1 cellular context compared by ENCODE assay signal in the genomic region with DNA sequence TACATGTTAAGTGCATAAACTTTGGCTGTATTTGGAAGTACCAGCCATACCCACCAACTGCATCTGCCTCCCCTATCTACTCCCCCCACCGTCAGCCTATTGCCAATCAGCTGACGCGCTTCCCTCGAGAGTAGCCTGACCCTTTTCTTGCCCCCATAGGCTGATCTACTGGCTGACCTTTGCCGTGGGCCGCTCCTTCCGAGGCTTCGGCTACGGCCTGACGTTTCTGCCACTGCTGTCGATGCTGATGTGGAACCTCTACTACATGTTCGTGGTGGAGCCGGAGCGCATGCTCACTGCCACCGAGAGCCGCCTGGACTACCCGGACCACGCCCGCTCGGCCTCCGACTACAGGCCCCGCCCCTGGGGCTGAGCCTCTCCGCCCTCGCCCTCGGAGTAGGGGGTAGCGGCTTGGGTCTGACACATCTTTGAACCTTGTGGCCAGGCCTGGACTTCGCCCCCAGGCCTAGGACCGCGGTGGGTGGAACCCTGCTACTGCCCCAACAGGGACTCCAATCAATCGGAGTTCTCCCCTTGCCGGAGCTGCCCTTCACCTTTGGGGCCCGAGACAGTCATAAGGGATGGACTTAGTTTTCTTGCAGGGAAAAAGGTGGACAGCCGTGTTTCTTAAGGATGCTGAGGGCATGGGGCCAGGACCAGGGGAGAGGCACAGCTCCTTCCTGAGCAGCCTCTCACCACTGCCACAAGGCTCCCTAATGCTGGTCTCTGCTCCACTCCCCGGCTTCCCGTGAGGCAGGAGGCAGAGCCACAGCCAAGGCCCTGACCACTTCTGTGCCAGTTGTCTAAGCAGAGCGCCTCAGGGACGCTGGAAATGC.
TF ChIP-seq lines count a peak whose summit lies in the region.

No MANE protein-coding gene starts in this region.

TF ChIP-seq in HepG2, 621 proteins besides CTCF, POLR2A, EP300 and RAD21 (continued from another document and continues in another):
- TF ChIP-seq, protein P1, sequence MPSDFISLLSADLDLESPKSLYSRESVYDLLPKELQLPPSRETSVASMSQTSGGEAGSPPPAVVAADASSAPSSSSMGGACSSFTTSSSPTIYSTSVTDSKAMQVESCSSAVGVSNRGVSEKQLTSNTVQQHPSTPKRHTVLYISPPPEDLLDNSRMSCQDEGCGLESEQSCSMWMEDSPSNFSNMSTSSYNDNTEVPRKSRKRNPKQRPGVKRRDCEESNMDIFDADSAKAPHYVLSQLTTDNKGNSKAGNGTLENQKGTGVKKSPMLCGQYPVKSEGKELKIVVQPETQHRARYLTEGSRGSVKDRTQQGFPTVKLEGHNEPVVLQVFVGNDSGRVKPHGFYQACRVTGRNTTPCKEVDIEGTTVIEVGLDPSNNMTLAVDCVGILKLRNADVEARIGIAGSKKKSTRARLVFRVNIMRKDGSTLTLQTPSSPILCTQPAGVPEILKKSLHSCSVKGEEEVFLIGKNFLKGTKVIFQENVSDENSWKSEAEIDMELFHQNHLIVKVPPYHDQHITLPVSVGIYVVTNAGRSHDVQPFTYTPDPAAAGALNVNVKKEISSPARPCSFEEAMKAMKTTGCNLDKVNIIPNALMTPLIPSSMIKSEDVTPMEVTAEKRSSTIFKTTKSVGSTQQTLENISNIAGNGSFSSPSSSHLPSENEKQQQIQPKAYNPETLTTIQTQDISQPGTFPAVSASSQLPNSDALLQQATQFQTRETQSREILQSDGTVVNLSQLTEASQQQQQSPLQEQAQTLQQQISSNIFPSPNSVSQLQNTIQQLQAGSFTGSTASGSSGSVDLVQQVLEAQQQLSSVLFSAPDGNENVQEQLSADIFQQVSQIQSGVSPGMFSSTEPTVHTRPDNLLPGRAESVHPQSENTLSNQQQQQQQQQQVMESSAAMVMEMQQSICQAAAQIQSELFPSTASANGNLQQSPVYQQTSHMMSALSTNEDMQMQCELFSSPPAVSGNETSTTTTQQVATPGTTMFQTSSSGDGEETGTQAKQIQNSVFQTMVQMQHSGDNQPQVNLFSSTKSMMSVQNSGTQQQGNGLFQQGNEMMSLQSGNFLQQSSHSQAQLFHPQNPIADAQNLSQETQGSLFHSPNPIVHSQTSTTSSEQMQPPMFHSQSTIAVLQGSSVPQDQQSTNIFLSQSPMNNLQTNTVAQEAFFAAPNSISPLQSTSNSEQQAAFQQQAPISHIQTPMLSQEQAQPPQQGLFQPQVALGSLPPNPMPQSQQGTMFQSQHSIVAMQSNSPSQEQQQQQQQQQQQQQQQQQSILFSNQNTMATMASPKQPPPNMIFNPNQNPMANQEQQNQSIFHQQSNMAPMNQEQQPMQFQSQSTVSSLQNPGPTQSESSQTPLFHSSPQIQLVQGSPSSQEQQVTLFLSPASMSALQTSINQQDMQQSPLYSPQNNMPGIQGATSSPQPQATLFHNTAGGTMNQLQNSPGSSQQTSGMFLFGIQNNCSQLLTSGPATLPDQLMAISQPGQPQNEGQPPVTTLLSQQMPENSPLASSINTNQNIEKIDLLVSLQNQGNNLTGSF (CRISPR knock-in tag; IDR thresholded peaks at IDR 0.05), result no peak
- TF ChIP-seq SRSF4 (IDR thresholded peaks at IDR 0.05; ENCODE audit: low read depth, low read length, poor library complexity, severe bottlenecking) (no peak), ZNF350 (CRISPR knock-in tag; IDR thresholded peaks at IDR 0.05; ENCODE audit: borderline replicate concordance, low read depth) (peak; percentile 93), MBNL3 (CRISPR knock-in tag; conservative IDR thresholded peaks at IDR 0.05) (no peak), ZNF761 (CRISPR knock-in tag; conservative IDR thresholded peaks at IDR 0.05) (no peak), MYNN (CRISPR knock-in tag; IDR thresholded peaks at IDR 0.05; ENCODE audit: low read depth) (no peak), HNRNPLL (IDR thresholded peaks at IDR 0.05; ENCODE audit: low read depth, low read length, poor library complexity, severe bottlenecking) (peak; percentile 56), JDP2 (CRISPR knock-in tag; IDR thresholded peaks at IDR 0.05; ENCODE audit: borderline replicate concordance) (no peak), ZNF569 (CRISPR knock-in tag; IDR thresholded peaks at IDR 0.05; ENCODE audit: borderline replicate concordance) (no peak), MIER3 (CRISPR knock-in tag; IDR thresholded peaks at IDR 0.05; ENCODE audit: borderline replicate concordance) (peak; percentile 45; the same call in 1 of the 2 replicates), SOX6 (IDR thresholded peaks at IDR 0.05) (no peak), SOX6 (CRISPR knock-in tag; IDR thresholded peaks at IDR 0.05) (peak; percentile 82), SYNCRIP (IDR thresholded peaks at IDR 0.05; ENCODE audit: insufficient read depth, low read depth, low read length) (no peak), SP1 (IDR thresholded peaks at IDR 0.05) (no peak), SP1 (CRISPR knock-in tag; IDR thresholded peaks at IDR 0.05) (no peak), ZNF83 (CRISPR knock-in tag; IDR thresholded peaks at IDR 0.05; ENCODE audit: borderline replicate concordance) (no peak; the same call in 1 of the 2 replicates), ZBTB20 (CRISPR knock-in tag; IDR thresholded peaks at IDR 0.05; ENCODE audit: borderline replicate concordance, low read depth) (peak; percentile 62), HNRNPL (IDR thresholded peaks at IDR 0.05; ENCODE audit: low read depth, low read length) (peak; percentile 72; the same call in 1 of the 2 replicates), ZSCAN12 (CRISPR knock-in tag; IDR thresholded peaks at IDR 0.05) (no peak), NRL (CRISPR knock-in tag; IDR thresholded peaks at IDR 0.05; ENCODE audit: borderline replicate concordance) (peak; percentile 61; the same call in 1 of the 2 replicates), ZBTB1 (CRISPR knock-in tag; IDR thresholded peaks at IDR 0.05; ENCODE audit: borderline replicate concordance) (no peak), ZNF75D (CRISPR knock-in tag; IDR thresholded peaks at IDR 0.05; ENCODE audit: borderline replicate concordance) (no peak), ZNF329 (CRISPR knock-in tag; IDR thresholded peaks at IDR 0.05; ENCODE audit: low read depth) (no peak), ZNF552 (CRISPR knock-in tag; IDR thresholded peaks at IDR 0.05; ENCODE audit: borderline replicate concordance) (no peak), MIER2 (CRISPR knock-in tag; IDR thresholded peaks at IDR 0.05) (0 out of 2 replicates have a peak, but pooled peaks have one; percentile 26), SMC3 (IDR thresholded peaks at IDR 0.05; ENCODE audit: low read length) (no peak), ZNF550 (CRISPR knock-in tag; IDR thresholded peaks at IDR 0.05; ENCODE audit: borderline replicate concordance) (no peak), MXD4 (CRISPR knock-in tag; IDR thresholded peaks at IDR 0.05) (peak; percentile 40; the same call in 1 of the 2 replicates), RARG (CRISPR knock-in tag; IDR thresholded peaks at IDR 0.05; ENCODE audit: low read depth) (no peak), ZNF670 (CRISPR knock-in tag; IDR thresholded peaks at IDR 0.05; ENCODE audit: borderline replicate concordance) (no peak; the same call in 1 of the 2 replicates), ZNF605 (CRISPR knock-in tag; IDR thresholded peaks at IDR 0.05) (peak; percentile 78; the same call in 1 of the 2 replicates), FOXO1 (CRISPR knock-in tag; IDR thresholded peaks at IDR 0.05) (no peak; the same call in 1 of the 2 replicates), IKZF4 (CRISPR knock-in tag; IDR thresholded peaks at IDR 0.05; ENCODE audit: borderline replicate concordance, low read depth, not compliant biosample characterization) (peak; percentile 60), ARHGAP35 (CRISPR knock-in tag; IDR thresholded peaks at IDR 0.05; ENCODE audit: borderline replicate concordance) (no peak)
- TF ChIP-seq, protein P2, sequence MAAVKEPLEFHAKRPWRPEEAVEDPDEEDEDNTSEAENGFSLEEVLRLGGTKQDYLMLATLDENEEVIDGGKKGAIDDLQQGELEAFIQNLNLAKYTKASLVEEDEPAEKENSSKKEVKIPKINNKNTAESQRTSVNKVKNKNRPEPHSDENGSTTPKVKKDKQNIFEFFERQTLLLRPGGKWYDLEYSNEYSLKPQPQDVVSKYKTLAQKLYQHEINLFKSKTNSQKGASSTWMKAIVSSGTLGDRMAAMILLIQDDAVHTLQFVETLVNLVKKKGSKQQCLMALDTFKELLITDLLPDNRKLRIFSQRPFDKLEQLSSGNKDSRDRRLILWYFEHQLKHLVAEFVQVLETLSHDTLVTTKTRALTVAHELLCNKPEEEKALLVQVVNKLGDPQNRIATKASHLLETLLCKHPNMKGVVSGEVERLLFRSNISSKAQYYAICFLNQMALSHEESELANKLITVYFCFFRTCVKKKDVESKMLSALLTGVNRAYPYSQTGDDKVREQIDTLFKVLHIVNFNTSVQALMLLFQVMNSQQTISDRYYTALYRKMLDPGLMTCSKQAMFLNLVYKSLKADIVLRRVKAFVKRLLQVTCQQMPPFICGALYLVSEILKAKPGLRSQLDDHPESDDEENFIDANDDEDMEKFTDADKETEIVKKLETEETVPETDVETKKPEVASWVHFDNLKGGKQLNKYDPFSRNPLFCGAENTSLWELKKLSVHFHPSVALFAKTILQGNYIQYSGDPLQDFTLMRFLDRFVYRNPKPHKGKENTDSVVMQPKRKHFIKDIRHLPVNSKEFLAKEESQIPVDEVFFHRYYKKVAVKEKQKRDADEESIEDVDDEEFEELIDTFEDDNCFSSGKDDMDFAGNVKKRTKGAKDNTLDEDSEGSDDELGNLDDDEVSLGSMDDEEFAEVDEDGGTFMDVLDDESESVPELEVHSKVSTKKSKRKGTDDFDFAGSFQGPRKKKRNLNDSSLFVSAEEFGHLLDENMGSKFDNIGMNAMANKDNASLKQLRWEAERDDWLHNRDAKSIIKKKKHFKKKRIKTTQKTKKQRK (IDR thresholded peaks at IDR 0.05; ENCODE audit: low read length), result no peak
- TF ChIP-seq, protein P3, sequence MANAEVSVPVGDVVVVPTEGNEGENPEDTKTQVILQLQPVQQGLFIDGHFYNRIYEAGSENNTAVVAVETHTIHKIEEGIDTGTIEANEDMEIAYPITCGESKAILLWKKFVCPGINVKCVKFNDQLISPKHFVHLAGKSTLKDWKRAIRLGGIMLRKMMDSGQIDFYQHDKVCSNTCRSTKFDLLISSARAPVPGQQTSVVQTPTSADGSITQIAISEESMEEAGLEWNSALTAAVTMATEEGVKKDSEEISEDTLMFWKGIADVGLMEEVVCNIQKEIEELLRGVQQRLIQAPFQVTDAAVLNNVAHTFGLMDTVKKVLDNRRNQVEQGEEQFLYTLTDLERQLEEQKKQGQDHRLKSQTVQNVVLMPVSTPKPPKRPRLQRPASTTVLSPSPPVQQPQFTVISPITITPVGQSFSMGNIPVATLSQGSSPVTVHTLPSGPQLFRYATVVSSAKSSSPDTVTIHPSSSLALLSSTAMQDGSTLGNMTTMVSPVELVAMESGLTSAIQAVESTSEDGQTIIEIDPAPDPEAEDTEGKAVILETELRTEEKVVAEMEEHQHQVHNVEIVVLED (CRISPR knock-in tag; IDR thresholded peaks at IDR 0.05; ENCODE audit: borderline replicate concordance), result peak; percentile 58; the same call in 1 of the 2 replicates
- TF ChIP-seq, protein P4, sequence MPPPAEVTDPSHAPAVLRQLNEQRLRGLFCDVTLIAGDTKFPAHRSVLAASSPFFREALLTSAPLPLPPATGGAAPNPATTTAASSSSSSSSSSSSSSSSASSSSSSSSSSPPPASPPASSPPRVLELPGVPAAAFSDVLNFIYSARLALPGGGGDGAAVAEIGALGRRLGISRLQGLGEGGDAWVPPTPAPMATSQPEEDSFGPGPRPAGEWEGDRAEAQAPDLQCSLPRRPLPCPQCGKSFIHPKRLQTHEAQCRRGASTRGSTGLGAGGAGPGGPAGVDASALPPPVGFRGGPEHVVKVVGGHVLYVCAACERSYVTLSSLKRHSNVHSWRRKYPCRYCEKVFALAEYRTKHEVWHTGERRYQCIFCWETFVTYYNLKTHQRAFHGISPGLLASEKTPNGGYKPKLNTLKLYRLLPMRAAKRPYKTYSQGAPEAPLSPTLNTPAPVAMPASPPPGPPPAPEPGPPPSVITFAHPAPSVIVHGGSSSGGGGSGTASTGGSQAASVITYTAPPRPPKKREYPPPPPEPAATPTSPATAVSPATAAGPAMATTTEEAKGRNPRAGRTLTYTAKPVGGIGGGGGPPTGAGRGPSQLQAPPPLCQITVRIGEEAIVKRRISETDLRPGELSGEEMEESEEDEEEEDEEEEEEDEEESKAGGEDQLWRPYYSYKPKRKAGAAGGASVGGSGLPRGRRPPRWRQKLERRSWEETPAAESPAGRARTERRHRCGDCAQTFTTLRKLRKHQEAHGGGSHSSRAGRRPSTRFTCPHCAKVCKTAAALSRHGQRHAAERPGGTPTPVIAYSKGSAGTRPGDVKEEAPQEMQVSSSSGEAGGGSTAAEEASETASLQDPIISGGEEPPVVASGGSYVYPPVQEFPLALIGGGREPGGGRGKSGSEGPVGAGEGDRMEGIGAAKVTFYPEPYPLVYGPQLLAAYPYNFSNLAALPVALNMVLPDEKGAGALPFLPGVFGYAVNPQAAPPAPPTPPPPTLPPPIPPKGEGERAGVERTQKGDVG (CRISPR knock-in tag; IDR thresholded peaks at IDR 0.05; ENCODE audit: borderline replicate concordance), result peak; percentile 74; the same call in 1 of the 2 replicates
- TF ChIP-seq, protein P5, sequence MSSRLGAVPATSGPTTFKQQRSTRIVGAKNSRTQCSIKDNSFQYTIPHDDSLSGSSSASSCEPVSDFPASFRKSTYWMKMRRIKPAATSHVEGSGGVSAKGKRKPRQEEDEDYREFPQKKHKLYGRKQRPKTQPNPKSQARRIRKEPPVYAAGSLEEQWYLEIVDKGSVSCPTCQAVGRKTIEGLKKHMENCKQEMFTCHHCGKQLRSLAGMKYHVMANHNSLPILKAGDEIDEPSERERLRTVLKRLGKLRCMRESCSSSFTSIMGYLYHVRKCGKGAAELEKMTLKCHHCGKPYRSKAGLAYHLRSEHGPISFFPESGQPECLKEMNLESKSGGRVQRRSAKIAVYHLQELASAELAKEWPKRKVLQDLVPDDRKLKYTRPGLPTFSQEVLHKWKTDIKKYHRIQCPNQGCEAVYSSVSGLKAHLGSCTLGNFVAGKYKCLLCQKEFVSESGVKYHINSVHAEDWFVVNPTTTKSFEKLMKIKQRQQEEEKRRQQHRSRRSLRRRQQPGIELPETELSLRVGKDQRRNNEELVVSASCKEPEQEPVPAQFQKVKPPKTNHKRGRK (CRISPR knock-in tag; IDR thresholded peaks at IDR 0.05), result no peak
- TF ChIP-seq, protein P6, sequence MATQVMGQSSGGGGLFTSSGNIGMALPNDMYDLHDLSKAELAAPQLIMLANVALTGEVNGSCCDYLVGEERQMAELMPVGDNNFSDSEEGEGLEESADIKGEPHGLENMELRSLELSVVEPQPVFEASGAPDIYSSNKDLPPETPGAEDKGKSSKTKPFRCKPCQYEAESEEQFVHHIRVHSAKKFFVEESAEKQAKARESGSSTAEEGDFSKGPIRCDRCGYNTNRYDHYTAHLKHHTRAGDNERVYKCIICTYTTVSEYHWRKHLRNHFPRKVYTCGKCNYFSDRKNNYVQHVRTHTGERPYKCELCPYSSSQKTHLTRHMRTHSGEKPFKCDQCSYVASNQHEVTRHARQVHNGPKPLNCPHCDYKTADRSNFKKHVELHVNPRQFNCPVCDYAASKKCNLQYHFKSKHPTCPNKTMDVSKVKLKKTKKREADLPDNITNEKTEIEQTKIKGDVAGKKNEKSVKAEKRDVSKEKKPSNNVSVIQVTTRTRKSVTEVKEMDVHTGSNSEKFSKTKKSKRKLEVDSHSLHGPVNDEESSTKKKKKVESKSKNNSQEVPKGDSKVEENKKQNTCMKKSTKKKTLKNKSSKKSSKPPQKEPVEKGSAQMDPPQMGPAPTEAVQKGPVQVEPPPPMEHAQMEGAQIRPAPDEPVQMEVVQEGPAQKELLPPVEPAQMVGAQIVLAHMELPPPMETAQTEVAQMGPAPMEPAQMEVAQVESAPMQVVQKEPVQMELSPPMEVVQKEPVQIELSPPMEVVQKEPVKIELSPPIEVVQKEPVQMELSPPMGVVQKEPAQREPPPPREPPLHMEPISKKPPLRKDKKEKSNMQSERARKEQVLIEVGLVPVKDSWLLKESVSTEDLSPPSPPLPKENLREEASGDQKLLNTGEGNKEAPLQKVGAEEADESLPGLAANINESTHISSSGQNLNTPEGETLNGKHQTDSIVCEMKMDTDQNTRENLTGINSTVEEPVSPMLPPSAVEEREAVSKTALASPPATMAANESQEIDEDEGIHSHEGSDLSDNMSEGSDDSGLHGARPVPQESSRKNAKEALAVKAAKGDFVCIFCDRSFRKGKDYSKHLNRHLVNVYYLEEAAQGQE (IDR thresholded peaks at IDR 0.05; ENCODE audit: borderline replicate concordance in 1 of 2, low read depth in 1 of 2, low read length in 2 of 2), result no peak
